ENCODE assay signal across 9 cellular contexts in the genomic region with DNA sequence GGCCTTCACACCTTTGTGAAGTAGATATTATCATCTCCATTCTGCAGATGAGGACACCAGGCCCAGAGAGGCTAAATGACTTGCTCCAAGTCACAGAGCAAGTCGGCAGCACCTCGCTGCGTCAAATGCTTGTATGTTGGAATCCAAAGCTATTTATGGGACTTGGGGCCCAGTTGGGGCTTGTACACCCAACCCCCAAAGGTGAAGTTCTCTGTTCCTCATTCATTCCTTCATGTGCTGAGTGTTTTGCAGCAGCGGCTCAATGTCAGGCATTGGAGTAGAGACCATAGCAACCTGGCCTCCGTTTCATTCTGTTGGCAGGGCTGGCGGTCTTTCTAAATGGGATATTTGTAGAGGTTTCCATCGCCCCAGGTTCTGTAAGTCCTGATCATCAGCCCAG.
DNase-seq lines count a peak whose midpoint lies in the region; ATAC-seq and TF ChIP-seq lines count a peak whose summit lies in the region.
"Had no signal": no experiment of that assay in that cellular context is flagged by ENCODE, and none has a peak within 500 bp of the region (broad histone marks: within the 10 kb centered on the region; RNA-seq: fewer than 3 reads in every experiment).

No MANE protein-coding gene starts in this region.

- no peaks in the 10 kb centered on the region for H4K20me1 ChIP-seq in KMS-11 (ENCODE audit: insufficient read depth)

- peak; percentile 51 for DNase-seq in germinal center (ENCODE audit: low spot score)
- DNase-seq in amygdala (lab: John Stamatoyannopoulos, UW) = no peak
- no peak for DNase-seq in ureter (ENCODE audit: low spot score)
- DNase-seq in right cardiac atrium = no peak

- peak overlapping the region; percentile 44; the same call in 1 of the 2 replicates for H3K9ac ChIP-seq in KMS-11

- ATAC-seq in GM18502 (IDR thresholded peaks at IDR 0.05; ENCODE audit: poor library complexity, unreplicated experiment) (peak; percentile 22), GM21717 (IDR thresholded peaks at IDR 0.05; ENCODE audit: unreplicated experiment) (peak; percentile 16), right cardiac atrium (no peak), HG03439 (IDR thresholded peaks at IDR 0.05; ENCODE audit: unreplicated experiment) (no peak)

- H3K9me3 ChIP-seq in right cardiac atrium (ENCODE audit: control insufficient read depth, low read length) = no peaks in the 10 kb centered on the region
- H3K9me3 ChIP-seq: SJSA1 had no signal

- peaks cover 74% of the 10 kb centered on the region for H3K4me1 ChIP-seq in KMS-11 (ENCODE audit: low read depth, poor library complexity, severe bottlenecking)
- peaks cover 2% of the 10 kb centered on the region for H3K4me1 ChIP-seq in right cardiac atrium (ENCODE audit: control insufficient read depth, insufficient read depth, low read length)

- TF ChIP-seq CTCF in KMS-11 (conservative IDR thresholded peaks at IDR 0.05; ENCODE audit: low read depth, low read length) = no peak

- WGBS in right cardiac atrium = 74% methylated on average over 7 of the region's 7 CpGs

- H3K27ac ChIP-seq in KMS-11 (peak overlapping the region; percentile 90), right cardiac atrium (ENCODE audit: low read length) (no peak overlapping the region)
- H3K27ac ChIP-seq: SJSA1 had no signal

- H3K79me2 ChIP-seq in KMS-11 (ENCODE audit: insufficient read depth, low read depth) = no peaks in the 10 kb centered on the region

- H3K4me2 ChIP-seq in KMS-11 = peak overlapping the region; percentile 87

- H3K4me3 ChIP-seq in KMS-11 (IDR thresholded peaks at IDR 0.05; ENCODE audit: insufficient read depth, low read depth, low read length) (no peak overlapping the region), right cardiac atrium (ENCODE audit: low read length) (no peak overlapping the region)
- H3K4me3 ChIP-seq: SJSA1 had no signal

- H3K27me3 ChIP-seq in KMS-11 (ENCODE audit: insufficient read depth, low read depth) (no peaks in the 10 kb centered on the region), right cardiac atrium (ENCODE audit: control insufficient read depth, insufficient read depth) (no peaks in the 10 kb centered on the region)
- H3K27me3 ChIP-seq: SJSA1 had no signal

- peak overlapping the region; percentile 41; the same call in 1 of the 2 replicates for H2AFZ ChIP-seq in KMS-11 (ENCODE audit: low read depth)

- H3K36me3 ChIP-seq in KMS-11 (ENCODE audit: insufficient read depth) = no peaks in the 10 kb centered on the region
- H3K36me3 ChIP-seq: SJSA1 had no signal

- intact Hi-C loops in right cardiac atrium (cut with DNase I) = no loop called here

Comparison
In these comparisons a context has a peak if more than half of its experiments do, and no peak if none do; other contexts are left out.
1. ATAC-seq: peak in GM18502 (single experiment) and GM21717 (single experiment); none in right cardiac atrium (0 of 2) and HG03439 (single experiment).